Comparison of ENCODE assay signal across 18 cellular contexts in the genomic region with DNA sequence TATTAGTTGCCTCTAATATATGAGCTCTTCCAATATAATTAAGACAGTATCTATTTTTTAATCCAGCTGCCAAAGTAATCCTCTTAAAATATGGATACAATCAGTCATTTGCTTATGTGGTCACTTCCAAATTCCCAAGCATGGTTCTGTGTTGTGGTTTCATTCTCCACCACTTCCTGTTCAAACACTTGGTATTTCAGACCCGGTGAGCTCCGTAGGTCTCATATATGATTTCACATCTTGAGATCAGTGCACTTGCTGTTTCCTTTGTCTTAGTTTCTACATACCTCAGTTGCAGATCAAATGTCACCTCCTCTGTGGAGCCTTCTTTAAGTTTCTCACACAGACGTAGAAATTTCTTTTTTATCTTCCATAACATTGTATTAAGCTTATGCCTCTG.
DNase-seq lines count a peak whose midpoint lies in the region; ATAC-seq and TF ChIP-seq lines count a peak whose summit lies in the region.
"Had no signal": no experiment of that assay in that cellular context is flagged by ENCODE, and none has a peak within 500 bp of the region (broad histone marks: within the 10 kb centered on the region; RNA-seq: fewer than 3 reads in every experiment).

No MANE protein-coding gene starts in this region.

- H2BK12ac ChIP-seq in H9 (ENCODE audit: insufficient read length, low read depth, low read length): no peak overlapping the region

- peaks cover 0 to 4% of the 10 kb centered on the region in 2 experiments; a peak in 1 of 4 replicates for H3K4me1 Mint-ChIP-seq in H9
- H3K4me1 Mint-ChIP-seq: memory B cell; stimulated activated effector memory CD8-positive, alpha-beta T cell treated with anti-CD3 and anti-CD28 coated beads, Interleukin-12 subunit alpha, Interleukin-12 subunit beta, amount 100 ng/mL, for 72 hours had no signal

- in situ Hi-C loops in GM23248 (cut with MboI): no loop called here

- H3K4me1 ChIP-seq in DND-41 (ENCODE audit: insufficient read depth, low read length) (0 out of 2 replicates have a peak, but pooled peaks cover 4% of the 10 kb centered on the region), GM23248 (ENCODE audit: insufficient read depth) (no peaks in the 10 kb centered on the region), fibroblast of lung (ENCODE audit: control insufficient read depth, extremely low read depth, insufficient read depth, low read length) (no peaks in the 10 kb centered on the region), H9 (ENCODE audit: insufficient read depth, low read length) (no peaks in the 10 kb centered on the region), psoas muscle (no peaks in the 10 kb centered on the region)
- H3K4me1 ChIP-seq: pancreas, vagina had no signal

- H3K9me3 Mint-ChIP-seq in H9: no peaks in the 10 kb centered on the region
- H3K9me3 Mint-ChIP-seq: memory B cell; stimulated activated effector memory CD8-positive, alpha-beta T cell treated with anti-CD3 and anti-CD28 coated beads, Interleukin-12 subunit alpha, Interleukin-12 subunit beta, amount 100 ng/mL, for 72 hours had no signal

- H3K79me1 ChIP-seq in H9 (ENCODE audit: insufficient read depth, low read depth, low read length, poor library complexity, severe bottlenecking): no peaks in the 10 kb centered on the region

- no peak overlapping the region for H2BK5ac ChIP-seq in H9 (ENCODE audit: insufficient read length, low read length)

- H3K4me2 ChIP-seq in DND-41 (ENCODE audit: insufficient read depth, low read length) (no peak overlapping the region), GM23248 (ENCODE audit: unreplicated experiment) (no peak overlapping the region), fibroblast of lung (ENCODE audit: extremely low read depth, insufficient read depth, low read length) (no peak overlapping the region), H9 (ENCODE audit: insufficient read depth, insufficient read length, low read length) (no peak overlapping the region)
- H3K4me2 ChIP-seq: PC-9 had no signal

- no peak overlapping the region for H2AK5ac ChIP-seq in H9 (ENCODE audit: insufficient read length, low read length)

- no peak overlapping the region for H2BK15ac ChIP-seq in H9 (ENCODE audit: low read depth, low read length)

- WGBS in GM23248 (ENCODE audit: low coverage in 1 of 2, low lambda C conversion rate in 2 of 2, missing lambda C conversion rate in 2 of 2), 2 experiments: 49 to 51% methylated on average over 3 of the region's 3 CpGs
- no CpG with 5 or more reads among the region's 3 CpGs for WGBS in H9 (ENCODE audit: extremely low coverage, insufficient read length, low lambda C conversion rate)
- 73 to 76% (median 76%) methylated on average over 3 of the region's 3 CpGs for WGBS in psoas muscle, 3 donors

- no peak overlapping the region for H2AFZ ChIP-seq in DND-41 (ENCODE audit: low read depth, low read length)
- H2AFZ ChIP-seq in GM23248: no peak overlapping the region
- no peak overlapping the region for H2AFZ ChIP-seq in fibroblast of lung (ENCODE audit: low read length)
- H2AFZ ChIP-seq in H9 (ENCODE audit: low read length): no peak overlapping the region
- H2AFZ ChIP-seq: PC-9 had no signal

- intact Hi-C loops in psoas muscle (cut with DNase I): no loop called here

- DNase-seq in DND-41 (peak; percentile 13), GM23248 (peak; percentile 10), MV-4-11 (lab: John Stamatoyannopoulos, UW) (peak; percentile 22), fibroblast of lung (ENCODE audit: low read depth in 2 of 2) (peak; percentile 9 to 91), H9 (no peak), psoas muscle (no peak), cerebellar cortex (ENCODE audit: low spot score) (no peak)
- no peak for DNase-seq in activated CD4-positive, alpha-beta T cell treated with anti-CD3 and anti-CD28 coated beads, Interleukin-2, amount 50 U/mL, for 1 hour
- DNase-seq: activated gamma-delta T cell treated with Interleukin-2 at 50 U/mL for 16 hours, DMS79 treated with DMSO at 0.1 percent for 48 hours, esophagus squamous epithelium, NCI-H2107, pancreas, PC-9, T-helper 17 cell had no signal

- H4K20me1 ChIP-seq in DND-41 (ENCODE audit: insufficient read depth, low read length): no peaks in the 10 kb centered on the region
- H4K20me1 ChIP-seq in GM23248 (ENCODE audit: insufficient read depth): no peaks in the 10 kb centered on the region
- no peaks in the 10 kb centered on the region for H4K20me1 ChIP-seq in fibroblast of lung (ENCODE audit: control insufficient read depth, extremely low read depth, insufficient read depth, low read length)
- no peaks in the 10 kb centered on the region for H4K20me1 ChIP-seq in H9 (ENCODE audit: control insufficient read depth, insufficient read depth, insufficient read length)

- H3K27ac Mint-ChIP-seq in H9: no peak overlapping the region
- H3K27ac Mint-ChIP-seq: memory B cell; stimulated activated effector memory CD8-positive, alpha-beta T cell treated with anti-CD3 and anti-CD28 coated beads, Interleukin-12 subunit alpha, Interleukin-12 subunit beta, amount 100 ng/mL, for 72 hours; T-helper 17 cell had no signal

- no peaks in the 10 kb centered on the region for H3F3A ChIP-seq in GM23248 (ENCODE audit: insufficient read depth)

- no peak overlapping the region for H3K18ac ChIP-seq in H9 (ENCODE audit: insufficient read length, low read depth, low read length)

- no peak overlapping the region for H3K23ac ChIP-seq in H9 (ENCODE audit: insufficient read length, low read depth, low read length)

- no peak for TF ChIP-seq CTCF in DND-41 (IDR thresholded peaks at IDR 0.05; ENCODE audit: borderline replicate concordance, extremely low read depth, low read length, poor library complexity, severe bottlenecking)
- no peak for TF ChIP-seq CTCF in fibroblast of lung (conservative IDR thresholded peaks at IDR 0.05 in 1 of 2, IDR thresholded peaks at IDR 0.05 in 1 of 2; ENCODE audit: low read depth in 1 of 2, low read length in 2 of 2)
- no peak for TF ChIP-seq CTCF in H9 (conservative IDR thresholded peaks at IDR 0.05)
- no peak for TF ChIP-seq CTCF in psoas muscle (IDR thresholded peaks at IDR 0.05)

- H3K36me3 Mint-ChIP-seq in H9 (ENCODE audit: insufficient read depth in 1 of 3, low read depth in 3 of 3): no peaks in the 10 kb centered on the region
- H3K36me3 Mint-ChIP-seq: memory B cell; stimulated activated effector memory CD8-positive, alpha-beta T cell treated with anti-CD3 and anti-CD28 coated beads, Interleukin-12 subunit alpha, Interleukin-12 subunit beta, amount 100 ng/mL, for 72 hours had no signal

- H3K9me2 ChIP-seq in GM23248 (ENCODE audit: insufficient read depth): no peaks in the 10 kb centered on the region

- no peaks in the 10 kb centered on the region for H3K27me3 Mint-ChIP-seq in H9 (ENCODE audit: low read depth)
- H3K27me3 Mint-ChIP-seq: T-helper 17 cell had no signal

- no peak overlapping the region for H2BK20ac ChIP-seq in H9 (ENCODE audit: low read depth, low read length, poor library complexity, severe bottlenecking)

- H3K4me3 ChIP-seq in DND-41 (ENCODE audit: low read depth in 1 of 2, low read length in 2 of 2): no peak overlapping the region
- H3K4me3 ChIP-seq in GM23248: no peak overlapping the region
- H3K4me3 ChIP-seq in fibroblast of lung (replicated peaks in 1 of 4; ENCODE audit: control extremely low read depth in 1 of 4, insufficient read depth in 1 of 4, low read depth in 3 of 4, low read length in 4 of 4): no peak overlapping the region
- no peak overlapping the region for H3K4me3 ChIP-seq in psoas muscle
- H3K4me3 ChIP-seq: esophagus squamous epithelium, pancreas, PC-9, vagina had no signal

- H3K27ac ChIP-seq in DND-41 (ENCODE audit: low read length) (no peak overlapping the region), GM23248 (no peak overlapping the region), fibroblast of lung (ENCODE audit: insufficient read depth, low read length) (no peak overlapping the region), H9 (ENCODE audit: insufficient read length, low read depth, low read length) (no peak overlapping the region), psoas muscle (no peak overlapping the region)
- H3K27ac ChIP-seq: esophagus squamous epithelium, pancreas, PC-9, vagina had no signal

- no peak overlapping the region for H3K4ac ChIP-seq in H9 (ENCODE audit: low read depth, low read length)

- no peak overlapping the region for H3T11ph ChIP-seq in H9 (ENCODE audit: low read length)

- H2BK120ac ChIP-seq in H9 (ENCODE audit: low read depth, low read length, poor library complexity, severe bottlenecking): no peak overlapping the region

- no peaks in the 10 kb centered on the region for H3K27me3 ChIP-seq in DND-41 (ENCODE audit: insufficient read depth, low read length, poor library complexity)
- H3K27me3 ChIP-seq in GM23248 (replicated peaks; ENCODE audit: insufficient read depth): 0 out of 2 replicates have a peak, but pooled peaks cover 16% of the 10 kb centered on the region
- H3K27me3 ChIP-seq in fibroblast of lung (ENCODE audit: control insufficient read depth, insufficient read depth, low read length): no peaks in the 10 kb centered on the region
- no peaks in the 10 kb centered on the region for H3K27me3 ChIP-seq in H9 (ENCODE audit: insufficient read depth, low read length)
- H3K27me3 ChIP-seq in psoas muscle (ENCODE audit: insufficient read depth in 3 of 3, low read length in 2 of 3): no peaks in the 10 kb centered on the region
- H3K27me3 ChIP-seq: pancreas, vagina had no signal

- H3K14ac ChIP-seq in H9 (ENCODE audit: insufficient read depth, low read length): no peak overlapping the region

- H3K9me3 ChIP-seq in DND-41 (ENCODE audit: insufficient read depth, low read length, severe bottlenecking): no peaks in the 10 kb centered on the region
- H3K9me3 ChIP-seq in GM23248 (ENCODE audit: low read depth): no peaks in the 10 kb centered on the region
- no peaks in the 10 kb centered on the region for H3K9me3 ChIP-seq in fibroblast of lung (ENCODE audit: control insufficient read depth, insufficient read depth, low read depth, low read length)
- H3K9me3 ChIP-seq in H9 (ENCODE audit: control insufficient read depth, low read depth, low read length): no peaks in the 10 kb centered on the region
- H3K9me3 ChIP-seq in psoas muscle: no peaks in the 10 kb centered on the region
- H3K9me3 ChIP-seq: esophagus squamous epithelium, pancreas, vagina had no signal

- no peak overlapping the region for H3K9ac ChIP-seq in DND-41 (ENCODE audit: low read depth, low read length)
- H3K9ac ChIP-seq in GM23248: no peak overlapping the region
- no peak overlapping the region for H3K9ac ChIP-seq in fibroblast of lung (ENCODE audit: insufficient read depth, low read length)
- no peak overlapping the region for H3K9ac ChIP-seq in H9 (ENCODE audit: extremely low read depth, insufficient read length, low read length)

- H3K36me3 ChIP-seq in DND-41 (ENCODE audit: insufficient read depth, low read length) (no peaks in the 10 kb centered on the region), GM23248 (ENCODE audit: low read depth) (no peaks in the 10 kb centered on the region), fibroblast of lung (ENCODE audit: control insufficient read depth, insufficient read depth, low read length) (no peaks in the 10 kb centered on the region), psoas muscle (ENCODE audit: insufficient read depth in 1 of 2, low read depth in 1 of 2) (no peaks in the 10 kb centered on the region)
- H3K36me3 ChIP-seq: esophagus squamous epithelium, pancreas, vagina had no signal

- ATAC-seq in DND-41 (ENCODE audit: insufficient read depth, low read depth): peak; percentile 79
- no peak for ATAC-seq in psoas muscle
- ATAC-seq: pancreas; stimulated activated effector memory CD8-positive, alpha-beta T cell treated with anti-CD3 and anti-CD28 coated beads, Interleukin-12 subunit alpha, Interleukin-12 subunit beta, amount 100 ng/mL, for 72 hours; T-helper 17 cell had no signal

- no peaks in the 10 kb centered on the region for H3K23me2 ChIP-seq in H9 (ENCODE audit: insufficient read length, low read depth, low read length, poor library complexity, severe bottlenecking)

- no peak overlapping the region for H3K56ac ChIP-seq in H9 (ENCODE audit: insufficient read length, low read depth, low read length)

- H3K4me3 Mint-ChIP-seq in H9: no peak overlapping the region
- H3K4me3 Mint-ChIP-seq: memory B cell; stimulated activated effector memory CD8-positive, alpha-beta T cell treated with anti-CD3 and anti-CD28 coated beads, Interleukin-12 subunit alpha, Interleukin-12 subunit beta, amount 100 ng/mL, for 72 hours; T-helper 17 cell had no signal

- no peak overlapping the region for H4K8ac ChIP-seq in H9 (replicated peaks; ENCODE audit: insufficient read length, low read depth, low read length)

- H3K79me2 ChIP-seq in DND-41 (ENCODE audit: insufficient read depth, low read length) (no peaks in the 10 kb centered on the region), GM23248 (ENCODE audit: insufficient read depth) (no peaks in the 10 kb centered on the region), fibroblast of lung (ENCODE audit: control insufficient read depth, insufficient read depth, low read length) (no peaks in the 10 kb centered on the region), H9 (ENCODE audit: insufficient read depth, low read length) (no peaks in the 10 kb centered on the region)

- H4K91ac ChIP-seq in H9 (ENCODE audit: insufficient read length, low read depth, low read length): no peak overlapping the region

- no peak overlapping the region for H4K5ac ChIP-seq in H9 (ENCODE audit: insufficient read length, low read depth, low read length)

Comparison
In these comparisons a context has a peak if more than half of its experiments do, and no peak if none do; other contexts are left out.
1. DNase-seq: peak in DND-41 (single experiment), GM23248 (single experiment), MV-4-11 (single experiment) and fibroblast of lung (2 of 2); none in H9 (single experiment), psoas muscle (0 of 2), cerebellar cortex (single experiment) and activated CD4-positive, alpha-beta T cell treated with anti-CD3 and anti-CD28 coated beads, Interleukin-2, amount 50 U/mL, for 1 hour (single experiment).